Comparison of ENCODE assay signal across 24 cellular contexts in genomic region chrY:7731651-7732050, GRCh38.
"Had no signal": no experiment of that assay in that cellular context is flagged by ENCODE, and none has a peak within 500 bp of the region (broad histone marks: within the 10 kb centered on the region; RNA-seq: fewer than 3 reads in every experiment).

No MANE protein-coding gene starts in this region.

- H3K36me3 ChIP-seq: left ventricle myocardium inferior, pancreas, prostate gland, sigmoid colon, spleen, tibial nerve, uterus had no signal

- H3K4me3 ChIP-seq: left ventricle myocardium inferior, lung, mucosa of descending colon, pancreas, prostate gland, sigmoid colon, spleen, tibial nerve, uterus had no signal

- H3K4me1 ChIP-seq: left ventricle myocardium inferior, pancreas, prostate gland, tibial nerve, uterus had no signal

- H3K27me3 ChIP-seq: pancreas, sigmoid colon, spleen, tibial nerve, uterus had no signal

- DNase-seq: islet precursor cell; left ventricle myocardium inferior; mesendoderm; midbrain; mucosa of descending colon; naive thymus-derived CD4-positive, alpha-beta T cell; nucleus accumbens; pancreas; posterior cingulate gyrus; retina; right cardiac atrium; sigmoid colon; small intestine; spleen; stimulated activated CD4-positive, alpha-beta T cell treated with anti-CD3 and anti-CD28 coated beads, Interleukin-2, amount 100 ng/mL, for 48 hours; stimulated activated CD4-positive, alpha-beta T cell treated with anti-CD3 and anti-CD28 coated beads, Interleukin-4, amount 100 ng/mL, for 4 hours; stimulated activated CD8-positive, alpha-beta memory T cell treated with anti-CD3 and anti-CD28 coated beads, Interleukin-4, amount 100 ng/mL, for 48 hours; stimulated activated naive CD4-positive, alpha-beta T cell treated with Interleukin-2 at 50 U/mL for 16 hours; stimulated activated naive CD8-positive, alpha-beta T cell treated with anti-CD3 and anti-CD28 coated beads, Interleukin-15, amount 100 ng/mL, for 72 hours; substantia nigra; uterus had no signal

- H3K27ac ChIP-seq: left ventricle myocardium inferior, pancreas, prostate gland, sigmoid colon, spleen, tibial nerve, uterus had no signal

- H3K9me3 ChIP-seq: left ventricle myocardium inferior, mucosa of descending colon, pancreas, prostate gland, sigmoid colon, spleen, tibial nerve, uterus had no signal
